8 cellular contexts compared by ENCODE assay signal in genomic region chr6:165884813-165885765, GRCh38.
DNase-seq lines count a peak whose midpoint lies in the region; ATAC-seq, FAIRE-seq and TF ChIP-seq lines count a peak whose summit lies in the region.

No MANE protein-coding gene starts in this region.

- intact Hi-C loops in upper lobe of right lung (cut with DNase I) = no loop called here

- H3K27ac ChIP-seq in RWPE2 (ENCODE audit: poor library complexity, severe bottlenecking) (no peak overlapping the region), gastroesophageal sphincter (no peak overlapping the region), parathyroid adenoma (no peak overlapping the region), upper lobe of right lung (no peak overlapping the region)

- H3K9me3 ChIP-seq in RWPE2 (ENCODE audit: severe bottlenecking) (no peaks in the 10 kb centered on the region), gastroesophageal sphincter (peaks cover 0 to 7% (median 0%) of the 10 kb centered on the region in 3 donors), parathyroid adenoma (ENCODE audit: control insufficient read depth, low read length) (no peaks in the 10 kb centered on the region), upper lobe of right lung (no peaks in the 10 kb centered on the region)

- no peak for TF ChIP-seq POLR2A in gastroesophageal sphincter (IDR thresholded peaks at IDR 0.05)

- H3K9ac ChIP-seq in parathyroid adenoma = no peak overlapping the region

- no peaks in the 10 kb centered on the region for H3K79me2 ChIP-seq in parathyroid adenoma

- TF ChIP-seq EP300 in gastroesophageal sphincter (IDR thresholded peaks at IDR 0.05) = no peak

- TF ChIP-seq CTCF in RWPE2 (IDR thresholded peaks at IDR 0.05; ENCODE audit: poor library complexity, severe bottlenecking) = peak; percentile 86
- TF ChIP-seq CTCF in gastroesophageal sphincter (IDR thresholded peaks at IDR 0.05) = peak; percentile 89 to 96 (median 93)
- peak; percentile 55 for TF ChIP-seq CTCF in parathyroid adenoma (IDR thresholded peaks at IDR 0.05)
- TF ChIP-seq CTCF in upper lobe of right lung (IDR thresholded peaks at IDR 0.05) = peak; percentile 85

- FAIRE-seq in HTR-8/SVneo (lab: Jason Lieb, UNC) = no peak

- peak; percentile 98 for ATAC-seq in GM21390 (IDR thresholded peaks at IDR 0.05; ENCODE audit: unreplicated experiment)
- peak; percentile 90 for ATAC-seq in RWPE2 (ENCODE audit: low read depth)
- ATAC-seq in gastroesophageal sphincter = peak; percentile 83
- ATAC-seq in upper lobe of right lung = peak; percentile 88

- no peak overlapping the region for H2AFZ ChIP-seq in parathyroid adenoma

- H3K4me1 ChIP-seq in RWPE2 (ENCODE audit: insufficient read depth, poor library complexity, severe bottlenecking) = no peaks in the 10 kb centered on the region
- H3K4me1 ChIP-seq in gastroesophageal sphincter = peaks cover 0 to 21% (median 0%) of the 10 kb centered on the region in 3 donors
- no peaks in the 10 kb centered on the region for H3K4me1 ChIP-seq in parathyroid adenoma
- H3K4me1 ChIP-seq in upper lobe of right lung = no peaks in the 10 kb centered on the region

- H3K36me3 ChIP-seq in RWPE2 (ENCODE audit: low read depth) (no peaks in the 10 kb centered on the region), gastroesophageal sphincter (no peaks in the 10 kb centered on the region), parathyroid adenoma (ENCODE audit: control insufficient read depth, insufficient read depth, low read length) (no peaks in the 10 kb centered on the region), upper lobe of right lung (no peaks in the 10 kb centered on the region)

- no peak overlapping the region for H3K4me2 ChIP-seq in parathyroid adenoma (ENCODE audit: low read length)

- 4 to 32% methylated on average over 14 to 28 of the region's 32 CpGs for WGBS in gastroesophageal sphincter (ENCODE audit: low coverage in 1 of 2), 2 donors

- no peaks in the 10 kb centered on the region for H3K27me3 ChIP-seq in RWPE2 (ENCODE audit: insufficient read depth, poor library complexity, severe bottlenecking)
- no peaks in the 10 kb centered on the region for H3K27me3 ChIP-seq in gastroesophageal sphincter
- no peaks in the 10 kb centered on the region for H3K27me3 ChIP-seq in parathyroid adenoma (ENCODE audit: control insufficient read depth, insufficient read depth, low read length)
- peaks cover 1% of the 10 kb centered on the region for H3K27me3 ChIP-seq in upper lobe of right lung

- peak; percentile 53 for DNase-seq in DMS53 treated with DMSO at 0.1 percent for 48 hours (lab: John Stamatoyannopoulos, UW; ENCODE audit: unreplicated experiment)
- peak; percentile 63 for DNase-seq in HTR-8/SVneo (ENCODE audit: insufficient read length, low spot score)
- DNase-seq in RWPE2 (ENCODE audit: low spot score) = no peak
- DNase-seq in activated gamma-delta T cell treated with Interleukin-2 at 50 U/mL for 16 hours = peak; percentile 56
- peak; percentile 84 for DNase-seq in upper lobe of right lung

- H3K4me3 ChIP-seq in RWPE2 (ENCODE audit: severe bottlenecking) = no peak overlapping the region
- H3K4me3 ChIP-seq in gastroesophageal sphincter = no peak overlapping the region
- no peak overlapping the region for H3K4me3 ChIP-seq in parathyroid adenoma (ENCODE audit: low read depth, low read length)
- H3K4me3 ChIP-seq in upper lobe of right lung = no peak overlapping the region
